ENCODE assay signal across 20 cellular contexts in genomic region chr20:34246126-34246626, GRCh38. TPM values are rescaled to one million over a fixed set of nuclear protein-coding genes. Genes with fewer than 3 reads are reported as not detected.
DNase-seq lines count a peak whose midpoint lies in the region; ATAC-seq and TF ChIP-seq lines count a peak whose summit lies in the region.
"Had no signal": no experiment of that assay in that cellular context is flagged by ENCODE, and none has a peak within 500 bp of the region (broad histone marks: within the 10 kb centered on the region; RNA-seq: fewer than 3 reads in every experiment).

No MANE protein-coding gene starts in this region.

- H3K4me1 ChIP-seq in osteoblast (ENCODE audit: insufficient read depth, low read length) (peaks cover 17% of the 10 kb centered on the region), gastroesophageal sphincter (no peaks in the 10 kb centered on the region)
- H3K4me1 ChIP-seq: A549, HAP-1 had no signal

- H3K27me3 ChIP-seq in osteoblast (ENCODE audit: insufficient read depth, low read length) (peaks cover under 1% of the 10 kb centered on the region), gastroesophageal sphincter (no peaks in the 10 kb centered on the region)

- no peak overlapping the region for H3K4me3 ChIP-seq in AG10803 (ENCODE audit: low read length)
- H3K4me3 ChIP-seq in choroid plexus epithelial cell (ENCODE audit: low read depth, low read length), result no peak overlapping the region
- no peak overlapping the region for H3K4me3 ChIP-seq in osteoblast (ENCODE audit: insufficient read depth, low read length)
- no peak overlapping the region for H3K4me3 ChIP-seq in gastroesophageal sphincter
- H3K4me3 ChIP-seq: A549, HAP-1 had no signal

- peak overlapping the region; percentile 29 for H2AFZ ChIP-seq in osteoblast (ENCODE audit: low read length)

- H3K9me3 ChIP-seq in osteoblast (ENCODE audit: low read depth, low read length) (no peaks in the 10 kb centered on the region), gastroesophageal sphincter (no peaks in the 10 kb centered on the region)
- H3K9me3 ChIP-seq: A549, HAP-1 had no signal

- H3K36me3 ChIP-seq in osteoblast (ENCODE audit: insufficient read depth, low read length) (no peaks in the 10 kb centered on the region), gastroesophageal sphincter (no peaks in the 10 kb centered on the region)
- H3K36me3 ChIP-seq: HAP-1 had no signal

- no peak overlapping the region for H3K27ac ChIP-seq in osteoblast (ENCODE audit: low read depth, low read length)
- H3K27ac ChIP-seq in gastroesophageal sphincter, result no peak overlapping the region
- H3K27ac ChIP-seq: A549, HL-60 had no signal

- ATAC-seq in HG02642 (IDR thresholded peaks at IDR 0.05; ENCODE audit: poor library complexity, unreplicated experiment) (no peak), gastroesophageal sphincter (no peak)
- ATAC-seq: A549, Panc1 had no signal

- no peak for TF ChIP-seq POLR2A in gastroesophageal sphincter (IDR thresholded peaks at IDR 0.05)

- no peak for TF ChIP-seq EP300 in gastroesophageal sphincter (IDR thresholded peaks at IDR 0.05)

- TF ChIP-seq CTCF in AG10803 (conservative IDR thresholded peaks at IDR 0.05; ENCODE audit: low read length) (no peak), choroid plexus epithelial cell (conservative IDR thresholded peaks at IDR 0.05; ENCODE audit: low read depth, low read length) (no peak), osteoblast (IDR thresholded peaks at IDR 0.05; ENCODE audit: extremely low read depth, low read depth, low read length) (no peak), gastroesophageal sphincter (IDR thresholded peaks at IDR 0.05) (no peak)

- no peaks in the 10 kb centered on the region for H3K79me2 ChIP-seq in osteoblast (ENCODE audit: insufficient read depth, low read length)

- 80 to 86% methylated on average over 2 of the region's 2 CpGs for WGBS in gastroesophageal sphincter (ENCODE audit: low coverage in 1 of 2), 2 donors

- peak; percentile 24 for DNase-seq in AG10803 (ENCODE audit: low read depth)
- peak; percentile 37 for DNase-seq in M059J (ENCODE audit: low read depth)
- peak; percentile 68 for DNase-seq in choroid plexus epithelial cell (ENCODE audit: low read depth)
- DNase-seq in osteoblast (ENCODE audit: insufficient read length, low spot score, missing footprints), result no peak
- DNase-seq in stimulated activated naive CD4-positive, alpha-beta T cell (lab: John Stamatoyannopoulos, UW), result no peak
- DNase-seq: CD4-positive, CD25-positive, alpha-beta regulatory T cell; KG1; NCI-H1105; NCI-H146; NCI-H2029; NCI-H2227 treated with DMSO at 0.1 percent for 48 hours; NCI-H510A; NK-92 treated with Interleukin-12 subunit alpha and Interleukin-12 subunit beta, amount 100 ng/mL, for 24 hours had no signal

- H4K20me1 ChIP-seq in osteoblast (ENCODE audit: insufficient read depth, low read length), result no peaks in the 10 kb centered on the region

- no peak overlapping the region for H3K4me2 ChIP-seq in osteoblast (ENCODE audit: insufficient read depth, low read length)
- H3K4me2 ChIP-seq: A549 had no signal

RNA-seq across cellular contexts. Expression of gene ASIP, which starts 5.0 kb away (rescaled TPM):
- not detected in 2 replicates for total RNA-seq in M059J (2014; rRNA removed; shearing (Covaris generic))
- total RNA-seq in osteoblast (not detected in 2 replicates), gastroesophageal sphincter (1 to 10 TPM in 1 of 4 donors, not detected in 3; 3.5 TPM)
- total RNA-seq: CD4-positive, CD25-positive, alpha-beta regulatory T cell; HT-29 had no signal

RNA-seq across cellular contexts. Expression of gene AHCY, which starts 57.0 kb away (rescaled TPM):
- total RNA-seq in M059J (2014; rRNA removed; shearing (Covaris generic)), result 123 and 125 TPM in 2 replicates
- total RNA-seq in osteoblast (87.6 and 98.7 TPM in 2 replicates), gastroesophageal sphincter (10 to 100 TPM; 50.4 to 71.5 (median 58.0) TPM)

Comparison
In these comparisons a context has a peak if more than half of its experiments do, and no peak if none do; other contexts are left out.
1. DNase-seq: peak in AG10803 (single experiment), M059J (single experiment) and choroid plexus epithelial cell (single experiment); none in osteoblast (single experiment) and stimulated activated naive CD4-positive, alpha-beta T cell (0 of 6).